Comparison of ENCODE assay signal across 1 cellular context in genomic region chr7:4470246-4470645, GRCh38.
TF ChIP-seq lines count a peak whose summit lies in the region.

No MANE protein-coding gene starts in this region.

TF ChIP-seq in WTC11, 78 proteins besides CTCF, POLR2A, EP300 and RAD21 (continued from another document):
- TF ChIP-seq, protein P1, sequence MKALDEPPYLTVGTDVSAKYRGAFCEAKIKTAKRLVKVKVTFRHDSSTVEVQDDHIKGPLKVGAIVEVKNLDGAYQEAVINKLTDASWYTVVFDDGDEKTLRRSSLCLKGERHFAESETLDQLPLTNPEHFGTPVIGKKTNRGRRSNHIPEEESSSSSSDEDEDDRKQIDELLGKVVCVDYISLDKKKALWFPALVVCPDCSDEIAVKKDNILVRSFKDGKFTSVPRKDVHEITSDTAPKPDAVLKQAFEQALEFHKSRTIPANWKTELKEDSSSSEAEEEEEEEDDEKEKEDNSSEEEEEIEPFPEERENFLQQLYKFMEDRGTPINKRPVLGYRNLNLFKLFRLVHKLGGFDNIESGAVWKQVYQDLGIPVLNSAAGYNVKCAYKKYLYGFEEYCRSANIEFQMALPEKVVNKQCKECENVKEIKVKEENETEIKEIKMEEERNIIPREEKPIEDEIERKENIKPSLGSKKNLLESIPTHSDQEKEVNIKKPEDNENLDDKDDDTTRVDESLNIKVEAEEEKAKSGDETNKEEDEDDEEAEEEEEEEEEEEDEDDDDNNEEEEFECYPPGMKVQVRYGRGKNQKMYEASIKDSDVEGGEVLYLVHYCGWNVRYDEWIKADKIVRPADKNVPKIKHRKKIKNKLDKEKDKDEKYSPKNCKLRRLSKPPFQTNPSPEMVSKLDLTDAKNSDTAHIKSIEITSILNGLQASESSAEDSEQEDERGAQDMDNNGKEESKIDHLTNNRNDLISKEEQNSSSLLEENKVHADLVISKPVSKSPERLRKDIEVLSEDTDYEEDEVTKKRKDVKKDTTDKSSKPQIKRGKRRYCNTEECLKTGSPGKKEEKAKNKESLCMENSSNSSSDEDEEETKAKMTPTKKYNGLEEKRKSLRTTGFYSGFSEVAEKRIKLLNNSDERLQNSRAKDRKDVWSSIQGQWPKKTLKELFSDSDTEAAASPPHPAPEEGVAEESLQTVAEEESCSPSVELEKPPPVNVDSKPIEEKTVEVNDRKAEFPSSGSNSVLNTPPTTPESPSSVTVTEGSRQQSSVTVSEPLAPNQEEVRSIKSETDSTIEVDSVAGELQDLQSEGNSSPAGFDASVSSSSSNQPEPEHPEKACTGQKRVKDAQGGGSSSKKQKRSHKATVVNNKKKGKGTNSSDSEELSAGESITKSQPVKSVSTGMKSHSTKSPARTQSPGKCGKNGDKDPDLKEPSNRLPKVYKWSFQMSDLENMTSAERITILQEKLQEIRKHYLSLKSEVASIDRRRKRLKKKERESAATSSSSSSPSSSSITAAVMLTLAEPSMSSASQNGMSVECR (CRISPR knock-in tag; IDR thresholded peaks at IDR 0.05; ENCODE audit: borderline replicate concordance), result 0 out of 2 replicates have a peak, but pooled peaks have one; percentile 40
- peak; percentile 50; the same call in 1 of the 2 replicates for TF ChIP-seq JUN (CRISPR knock-in tag; IDR thresholded peaks at IDR 0.05)
- TF ChIP-seq FOXK1 (CRISPR knock-in tag; IDR thresholded peaks at IDR 0.05), result 0 out of 2 replicates have a peak, but pooled peaks have one; percentile 18
- TF ChIP-seq MXD4 (CRISPR knock-in tag; IDR thresholded peaks at IDR 0.05; ENCODE audit: borderline replicate concordance), result no peak
